21 cellular contexts compared by ENCODE assay signal in the genomic region with DNA sequence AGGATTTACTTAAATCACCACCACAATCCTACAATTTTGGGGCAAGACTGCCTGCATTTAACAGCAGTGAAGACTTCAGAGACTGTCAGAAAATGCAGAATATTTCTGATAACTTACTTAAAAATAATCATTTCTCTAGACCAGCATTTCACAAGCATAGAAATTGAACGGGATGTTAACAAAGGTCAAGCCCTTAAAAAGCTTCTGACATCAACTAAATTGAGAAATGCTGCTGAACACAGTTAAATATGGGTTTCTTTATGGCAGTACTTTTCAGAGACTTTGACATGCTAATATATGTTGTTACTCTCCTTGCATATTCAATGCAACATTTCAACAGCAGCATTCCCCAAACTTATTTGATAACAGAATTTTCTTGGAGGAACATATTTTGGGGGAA.
"Had no signal": no experiment of that assay in that cellular context is flagged by ENCODE, and none has a peak within 500 bp of the region (broad histone marks: within the 10 kb centered on the region; RNA-seq: fewer than 3 reads in every experiment).

No MANE protein-coding gene starts in this region.

- H3K4me3 ChIP-seq: esophagus muscularis mucosa, left lung, skin epidermis, suprapubic skin, transverse colon, vagina had no signal

- ATAC-seq: activated CD4-positive, CD25-positive, alpha-beta regulatory T cell treated with anti-CD3 and anti-CD28 coated beads, Interleukin-2, amount 50 U/mL, for 24 hours; left lung had no signal

- H3K27ac ChIP-seq: left lung, skin epidermis, suprapubic skin, transverse colon, vagina had no signal

- H3K36me3 ChIP-seq: esophagus muscularis mucosa, left lung, suprapubic skin, transverse colon, vagina had no signal

- DNase-seq: activated CD4-positive, alpha-beta T cell treated with anti-CD3 and anti-CD28 coated beads, Interleukin-2, amount 50 U/mL, for 1 hour; activated CD8-positive, alpha-beta memory T cell treated with anti-CD3 and anti-CD28 coated beads for 24 hours; activated CD8-positive, alpha-beta memory T cell treated with anti-CD3 and anti-CD28 coated beads, Interleukin-2, amount 50 U/mL, for 48 hours; activated effector memory CD4-positive, alpha-beta T cell treated with Interleukin-2 at 50 U/mL for 16 hours; activated naive CD4-positive, alpha-beta T cell treated with anti-CD3 and anti-CD28 coated beads, Interleukin-2, amount 50 U/mL, for 16 hours; activated T-cell treated with anti-CD3 and anti-CD28 coated beads, Interleukin-2, amount 50 U/mL, for 48 hours; dermis blood vessel endothelial cell; effector memory CD4-positive, alpha-beta T cell; foreskin melanocyte; hypothalamus; kidney; left lung; mammary epithelial cell; stimulated activated CD4-positive, alpha-beta T cell treated with anti-CD3 and anti-CD28 coated beads, Interleukin-2, amount 100 ng/mL, for 48 hours; T1000; transverse colon had no signal

- H3K27me3 ChIP-seq: esophagus muscularis mucosa, left lung, suprapubic skin, transverse colon, vagina had no signal

- H3K9me3 ChIP-seq: esophagus muscularis mucosa, left lung, suprapubic skin, transverse colon, vagina had no signal
